Comparison of ENCODE assay signal across 9 cellular contexts in genomic region chr14:65098586-65098985, GRCh38. TPM values are rescaled to one million over a fixed set of nuclear protein-coding genes. Genes with fewer than 3 reads are reported as not detected.
DNase-seq lines count a peak whose midpoint lies in the region; ATAC-seq and TF ChIP-seq lines count a peak whose summit lies in the region.
"Had no signal": no experiment of that assay in that cellular context is flagged by ENCODE, and none has a peak within 500 bp of the region (broad histone marks: within the 10 kb centered on the region; RNA-seq: fewer than 3 reads in every experiment).

No MANE protein-coding gene starts in this region.

- H3K36me3 Mint-ChIP-seq in activated CD8-positive, alpha-beta T cell treated with anti-CD3 and anti-CD28 coated beads, Interleukin-2, amount 10 ng/mL, durations not matched to agents 7 days and 5 days (ENCODE audit: low read depth), result peaks cover 62% of the 10 kb centered on the region
- peaks cover 24% of the 10 kb centered on the region for H3K36me3 Mint-ChIP-seq in type B pancreatic cell

- TF ChIP-seq CTCF in heart left ventricle (IDR thresholded peaks at IDR 0.05) (no peak), type B pancreatic cell (conservative IDR thresholded peaks at IDR 0.05) (no peak)

- peaks cover 72% of the 10 kb centered on the region for H3K4me1 Mint-ChIP-seq in activated CD8-positive, alpha-beta T cell treated with anti-CD3 and anti-CD28 coated beads, Interleukin-2, amount 10 ng/mL, durations not matched to agents 7 days and 5 days (ENCODE audit: low read depth)
- peaks cover 41% of the 10 kb centered on the region for H3K4me1 Mint-ChIP-seq in type B pancreatic cell (ENCODE audit: unreplicated experiment)

- H3K9me3 Mint-ChIP-seq in activated CD8-positive, alpha-beta T cell treated with anti-CD3 and anti-CD28 coated beads, Interleukin-2, amount 10 ng/mL, durations not matched to agents 7 days and 5 days (ENCODE audit: insufficient read depth), result no peaks in the 10 kb centered on the region
- H3K9me3 Mint-ChIP-seq in type B pancreatic cell, result no peaks in the 10 kb centered on the region

- H3K27me3 Mint-ChIP-seq in activated CD8-positive, alpha-beta T cell treated with anti-CD3 and anti-CD28 coated beads, Interleukin-2, amount 10 ng/mL, durations not matched to agents 7 days and 5 days (ENCODE audit: low read depth), result no peaks in the 10 kb centered on the region
- no peaks in the 10 kb centered on the region for H3K27me3 Mint-ChIP-seq in type B pancreatic cell

- ATAC-seq in heart left ventricle (no peak), left cardiac atrium (no peak)
- ATAC-seq in activated CD8-positive, alpha-beta T cell treated with anti-CD3 and anti-CD28 coated beads, Interleukin-2, amount 10 ng/mL, durations not matched to agents 7 days and 5 days, result peak; percentile 7

- CTCF ChIA-PET in activated CD8-positive, alpha-beta T cell treated with anti-CD3 and anti-CD28 coated beads, Interleukin-2, amount 10 ng/mL, durations not matched to agents 7 days and 5 days (lab: Charles Lee), result interaction anchor here (1.0 to 1.9 kb wide), 4 partner anchors 19 to 313 kb away, joined by 3 to 5 read pairs (median 4); partner anchors contain the start of gene FNTB

- DNase-seq in heart left ventricle (no peak), left cardiac atrium (no peak), iris pigment epithelial cell (ENCODE audit: low read depth) (peak; percentile 60), type B pancreatic cell (ENCODE audit: extremely low spot score, unreplicated experiment) (no peak), COLO668 (lab: John Stamatoyannopoulos, UW; ENCODE audit: unreplicated experiment) (no peak), NCI-H2107 treated with DMSO at 0.1 percent for 48 hours (lab: John Stamatoyannopoulos, UW; ENCODE audit: unreplicated experiment) (no peak), NCI-H69 (lab: John Stamatoyannopoulos, UW) (no peak)
- DNase-seq in activated CD8-positive, alpha-beta T cell treated with anti-CD3 and anti-CD28 coated beads, Interleukin-2, amount 10 ng/mL, durations not matched to agents 7 days and 5 days, result no peak
- DNase-seq: stimulated activated CD8-positive, alpha-beta memory T cell treated with anti-CD3 and anti-CD28 coated beads, Interleukin-4, amount 100 ng/mL, for 48 hours had no signal

- POLR2A ChIA-PET in activated CD8-positive, alpha-beta T cell treated with anti-CD3 and anti-CD28 coated beads, Interleukin-2, amount 10 ng/mL, durations not matched to agents 7 days and 5 days (lab: Charles Lee), result interaction anchor here (0.9 kb wide), 1 partner anchor 111 kb away, joined by 3 read pairs; no protein-coding TSS in a partner anchor

- H3K27me3 ChIP-seq in heart left ventricle, result no peaks in the 10 kb centered on the region

- peak overlapping the region; percentile 78 for H3K4me3 Mint-ChIP-seq in activated CD8-positive, alpha-beta T cell treated with anti-CD3 and anti-CD28 coated beads, Interleukin-2, amount 10 ng/mL, durations not matched to agents 7 days and 5 days
- H3K4me3 Mint-ChIP-seq in type B pancreatic cell, result peak overlapping the region; percentile 26

- H3K27ac Mint-ChIP-seq in activated CD8-positive, alpha-beta T cell treated with anti-CD3 and anti-CD28 coated beads, Interleukin-2, amount 10 ng/mL, durations not matched to agents 7 days and 5 days, result peak overlapping the region; percentile 84
- peak overlapping the region; percentile 12 for H3K27ac Mint-ChIP-seq in type B pancreatic cell

- H3K9me3 ChIP-seq in heart left ventricle, result no peaks in the 10 kb centered on the region

- 17 to 25% (median 21%) methylated on average over 2 of the region's 2 CpGs for WGBS in heart left ventricle, 4 donors

- TF ChIP-seq POLR2A in heart left ventricle (IDR thresholded peaks at IDR 0.05), result no peak

- H3K4me1 ChIP-seq in heart left ventricle, result peaks cover 19 to 87% (median 76%) of the 10 kb centered on the region in 12 donors

- intact Hi-C loops in heart left ventricle (cut with DNase I) (no loop called here), left cardiac atrium (cut with DNase I) (no loop called here)

- peaks cover 0 to 51% (median 18%) of the 10 kb centered on the region in 9 donors for H3K36me3 ChIP-seq in heart left ventricle

- H3K27ac ChIP-seq in heart left ventricle, result peak overlapping the region in 11 of 12 donors; percentile 25 to 79 (median 66)

- H3K4me3 ChIP-seq in heart left ventricle, result peak overlapping the region in 7 of 12 donors; percentile 4 to 96 (median 22)

RNA-seq across cellular contexts. Expression of gene MAX, which starts 3.7 kb away (rescaled TPM):
- 100 to 1,000 TPM in 1 of 9 donors, 10 to 100 TPM in 8; 42.3 to 102 (median 79.5) TPM for total RNA-seq in heart left ventricle
- polyA plus RNA-seq in heart left ventricle, result 10 to 100 TPM; 42.3 to 60.5 TPM
- 10 to 100 TPM; 71.1 to 81.1 TPM for total RNA-seq in left cardiac atrium
- 100 to 1,000 TPM; 132 to 134 TPM for total RNA-seq in activated CD8-positive, alpha-beta T cell treated with anti-CD3 and anti-CD28 coated beads, Interleukin-2, amount 10 ng/mL, durations not matched to agents 7 days and 5 days
- 97.0 and 147 TPM in 2 replicates for total RNA-seq in type B pancreatic cell (ENCODE audit: low replicate concordance)
